In the genomic region with DNA sequence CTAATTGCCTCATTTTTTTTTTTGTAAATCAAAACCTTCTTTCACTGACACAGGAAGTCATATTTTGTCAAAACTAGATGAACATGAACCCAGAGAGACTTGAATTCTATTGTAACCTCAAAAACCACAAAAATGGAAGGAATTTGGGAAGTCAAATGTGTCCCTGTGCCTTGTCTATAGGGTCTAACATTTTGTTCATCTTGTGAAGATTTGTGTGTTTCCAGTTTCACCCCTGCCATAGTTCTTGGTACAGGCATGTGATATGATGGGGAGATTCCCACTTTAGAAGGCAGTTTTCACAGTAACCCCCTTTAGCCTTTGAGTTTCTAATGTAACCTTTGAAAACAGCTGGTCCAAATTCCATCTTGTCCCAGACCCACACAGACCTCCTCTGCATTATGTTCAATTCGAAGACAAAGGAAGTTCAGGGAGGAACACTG, we compare ENCODE assay signal across 18 cellular contexts.
DNase-seq lines count a peak whose midpoint lies in the region; ATAC-seq and TF ChIP-seq lines count a peak whose summit lies in the region.
"Had no signal": no experiment of that assay in that cellular context is flagged by ENCODE, and none has a peak within 500 bp of the region (broad histone marks: within the 10 kb centered on the region; RNA-seq: fewer than 3 reads in every experiment).

No MANE protein-coding gene starts in this region.

- no peak overlapping the region for H3K27ac ChIP-seq in CD4-positive, alpha-beta memory T cell (ENCODE audit: low read depth, low read length)
- H3K27ac ChIP-seq: KMS-11, Peyer's patch, vagina had no signal

- H3K9me3 Mint-ChIP-seq in CD4-positive, alpha-beta memory T cell = peaks cover 0 to 5% (median 2%) of the 10 kb centered on the region in 8 donors

- no peak overlapping the region for H3K4me3 Mint-ChIP-seq in CD4-positive, alpha-beta memory T cell
- H3K4me3 Mint-ChIP-seq: activated naive CD8-positive, alpha-beta T cell; memory B cell; stimulated activated naive B cell treated with anti-CD40 and anti-IgM and Interleukin-4, amounts not matched to agents 10 μg/mL and 1 μg/mL and 100 μg/mL, for 72 hours had no signal

- no peak for TF ChIP-seq CTCF in cardiac fibroblast (IDR thresholded peaks at IDR 0.05; ENCODE audit: low read depth, low read length)
- TF ChIP-seq CTCF in BE2C (IDR thresholded peaks at IDR 0.05; ENCODE audit: low read depth, low read length) = no peak

- POLR2A ChIA-PET in CD4-positive, alpha-beta memory T cell (lab: Charles Lee; ENCODE audit: partially characterized antibody) = no interaction called here

- H3K4me3 ChIP-seq in cardiac fibroblast (replicated peaks in 1 of 2; ENCODE audit: low read depth in 2 of 2, low read length in 2 of 2) (no peak overlapping the region), BE2C (ENCODE audit: low read depth, low read length) (no peak overlapping the region)
- no peak overlapping the region for H3K4me3 ChIP-seq in CD4-positive, alpha-beta memory T cell (ENCODE audit: low read length in 2 of 2)
- H3K4me3 ChIP-seq: Peyer's patch, vagina had no signal

- no peaks in the 10 kb centered on the region for H3K4me1 Mint-ChIP-seq in CD4-positive, alpha-beta memory T cell
- H3K4me1 Mint-ChIP-seq: memory B cell; stimulated activated naive B cell treated with anti-CD40 and anti-IgM and Interleukin-4, amounts not matched to agents 10 μg/mL and 1 μg/mL and 100 μg/mL, for 72 hours had no signal

- intact Hi-C loops in CD4-positive, alpha-beta memory T cell (cut with micrococcal nuclease) = no loop called here

- no peaks in the 10 kb centered on the region for H3K9me3 ChIP-seq in CD4-positive, alpha-beta memory T cell (ENCODE audit: control insufficient read depth in 1 of 2, low read length in 2 of 2)
- H3K9me3 ChIP-seq in BE2C = no peaks in the 10 kb centered on the region
- H3K9me3 ChIP-seq: Peyer's patch, vagina had no signal

- DNase-seq in AG08395 (ENCODE audit: low spot score) (peak; percentile 50), M059J (ENCODE audit: low read depth) (peak; percentile 73), cardiac fibroblast (ENCODE audit: low read depth in 2 of 2) (peak; percentile 60 to 75), kidney glomerular epithelial cell (lab: John Stamatoyannopoulos, UW) (peak; percentile 17), BE2C (no peak), NOMO-1 treated with dmso at 0.1 percent for 144 hours (lab: John Stamatoyannopoulos, UW; ENCODE audit: unreplicated experiment) (no peak)
- no peak for DNase-seq in CD4-positive, alpha-beta memory T cell
- DNase-seq: activated CD4-positive, CD25-positive, alpha-beta regulatory T cell treated with anti-CD3 and anti-CD28 coated beads, Interleukin-2, amount 50 U/mL, for 72 hours; NCI-H146; NCI-H510A treated with DMSO at 0.1 percent for 48 hours; Peyer's patch; stimulated activated naive B cell treated with anti-CD40 and anti-IgM and Interleukin-4, amounts not matched to agents 10 μg/mL and 1 μg/mL and 100 μg/mL, for 72 hours; T-helper 2 cell had no signal

- CTCF ChIA-PET in CD4-positive, alpha-beta memory T cell (lab: Charles Lee; ENCODE audit: partially characterized antibody) = no interaction called here

- H3K36me3 Mint-ChIP-seq in CD4-positive, alpha-beta memory T cell = no peaks in the 10 kb centered on the region
- H3K36me3 Mint-ChIP-seq: activated naive CD8-positive, alpha-beta T cell; memory B cell; stimulated activated naive B cell treated with anti-CD40 and anti-IgM and Interleukin-4, amounts not matched to agents 10 μg/mL and 1 μg/mL and 100 μg/mL, for 72 hours had no signal

- no peaks in the 10 kb centered on the region for H3K4me1 ChIP-seq in CD4-positive, alpha-beta memory T cell (ENCODE audit: insufficient read depth, low read length)
- peaks cover 4% of the 10 kb centered on the region for H3K4me1 ChIP-seq in BE2C
- H3K4me1 ChIP-seq: Peyer's patch had no signal

- H3K27me3 ChIP-seq in CD4-positive, alpha-beta memory T cell (ENCODE audit: insufficient read depth, low read length) = no peaks in the 10 kb centered on the region
- H3K27me3 ChIP-seq in BE2C = no peaks in the 10 kb centered on the region
- H3K27me3 ChIP-seq: Peyer's patch, vagina had no signal

- no peak overlapping the region for H3K27ac Mint-ChIP-seq in CD4-positive, alpha-beta memory T cell
- H3K27ac Mint-ChIP-seq: activated naive CD8-positive, alpha-beta T cell; memory B cell; stimulated activated naive B cell treated with anti-CD40 and anti-IgM and Interleukin-4, amounts not matched to agents 10 μg/mL and 1 μg/mL and 100 μg/mL, for 72 hours had no signal

- ATAC-seq in HG02884 (IDR thresholded peaks at IDR 0.05; ENCODE audit: unreplicated experiment) = no peak
- ATAC-seq: stimulated activated naive B cell treated with anti-CD40 and anti-IgM and Interleukin-4, amounts not matched to agents 10 μg/mL and 1 μg/mL and 100 μg/mL, for 72 hours had no signal

- no peaks in the 10 kb centered on the region for H3K27me3 Mint-ChIP-seq in CD4-positive, alpha-beta memory T cell
- H3K27me3 Mint-ChIP-seq: activated naive CD8-positive, alpha-beta T cell; memory B cell; stimulated activated naive B cell treated with anti-CD40 and anti-IgM and Interleukin-4, amounts not matched to agents 10 μg/mL and 1 μg/mL and 100 μg/mL, for 72 hours had no signal

- H3K36me3 ChIP-seq in CD4-positive, alpha-beta memory T cell (ENCODE audit: insufficient read depth, low read length) = no peaks in the 10 kb centered on the region
- no peaks in the 10 kb centered on the region for H3K36me3 ChIP-seq in BE2C
- H3K36me3 ChIP-seq: Peyer's patch, vagina had no signal

Comparison
In these comparisons a context has a peak if more than half of its experiments do, and no peak if none do; other contexts are left out.
1. DNase-seq: peak in AG08395 (single experiment), M059J (single experiment), cardiac fibroblast (2 of 2) and kidney glomerular epithelial cell (single experiment); none in CD4-positive, alpha-beta memory T cell (0 of 5), BE2C (single experiment) and NOMO-1 treated with dmso at 0.1 percent for 144 hours (single experiment).